9 cellular contexts compared by ENCODE assay signal in the genomic region with DNA sequence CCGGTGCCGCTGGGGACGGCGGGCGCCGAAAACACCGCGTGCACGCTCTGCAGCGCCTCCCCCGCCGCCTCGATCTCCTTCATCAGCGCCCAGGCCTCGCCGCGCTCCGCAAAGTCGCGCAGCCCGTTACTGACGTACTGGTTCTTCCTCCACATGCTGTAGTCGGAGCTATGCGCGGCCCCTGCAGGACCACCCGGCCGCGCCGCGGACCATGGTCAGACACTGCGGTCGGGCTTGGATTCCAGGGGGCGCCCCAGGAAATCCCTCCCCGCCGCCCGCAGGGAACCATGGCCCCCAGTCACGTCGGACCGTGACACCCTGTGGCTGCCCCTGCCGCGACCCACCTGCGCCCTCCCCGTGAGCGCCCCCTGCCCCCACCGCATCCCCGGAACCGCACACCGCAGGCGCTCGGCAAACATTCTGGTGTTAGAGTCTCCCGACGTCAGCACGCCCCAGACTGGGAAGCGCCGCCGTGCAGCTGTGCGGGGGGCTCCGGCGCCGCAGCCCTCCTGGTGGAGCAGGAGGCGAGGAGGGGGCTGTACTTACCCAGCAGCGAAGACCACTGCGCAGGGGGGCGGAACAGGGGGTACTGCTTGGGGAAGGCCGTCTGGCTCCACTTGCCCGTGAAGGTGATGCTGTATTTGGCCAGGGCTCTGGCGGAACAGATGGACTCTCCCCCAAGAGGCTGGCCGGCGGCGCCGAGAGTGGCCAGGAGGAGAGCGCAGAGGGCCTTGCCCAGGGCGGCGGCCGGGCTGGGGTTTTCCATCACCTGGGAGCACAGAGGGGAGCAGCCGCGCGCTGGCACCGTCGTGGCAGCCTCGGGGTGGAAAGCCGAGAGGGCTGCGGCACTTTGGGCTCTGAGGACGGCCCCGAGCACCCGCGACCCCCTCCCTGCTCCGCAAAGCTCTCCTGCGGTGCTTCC. TPM values are rescaled to one million over a fixed set of nuclear protein-coding genes. Genes with fewer than 3 reads are reported as not detected.
DNase-seq lines count a peak whose midpoint lies in the region; ATAC-seq and TF ChIP-seq lines count a peak whose summit lies in the region.
"Had no signal": no experiment of that assay in that cellular context is flagged by ENCODE, and none has a peak within 500 bp of the region (broad histone marks: within the 10 kb centered on the region; RNA-seq: fewer than 3 reads in every experiment).

No MANE protein-coding gene starts in this region.

- H4K20me1 ChIP-seq in SK-N-SH (ENCODE audit: insufficient read depth): no peaks in the 10 kb centered on the region

- intact Hi-C loops in lower lobe of right lung (cut with DNase I): no loop called here

- H3K27me3 Mint-ChIP-seq in stimulated activated naive B cell treated with anti-CD40 and anti-IgM and Interleukin-4, amounts not matched to agents 10 μg/mL and 1 μg/mL and 100 μg/mL, for 72 hours: peaks cover 19 to 42% of the 10 kb centered on the region in 2 donors

- peaks cover 12% of the 10 kb centered on the region for H3K27me3 ChIP-seq in SK-N-SH (ENCODE audit: insufficient read depth)
- H3K27me3 ChIP-seq in lower lobe of right lung (ENCODE audit: low read depth): peaks cover 43% of the 10 kb centered on the region

- H3K4me3 Mint-ChIP-seq in stimulated activated naive B cell treated with anti-CD40 and anti-IgM and Interleukin-4, amounts not matched to agents 10 μg/mL and 1 μg/mL and 100 μg/mL, for 72 hours: peak overlapping the region; percentile 78 to 85

- no peaks in the 10 kb centered on the region for H3K9me2 ChIP-seq in SK-N-SH

- H3K9me3 ChIP-seq in SK-N-SH (no peaks in the 10 kb centered on the region), lower lobe of right lung (no peaks in the 10 kb centered on the region)

- H3K27ac Mint-ChIP-seq in stimulated activated naive B cell treated with anti-CD40 and anti-IgM and Interleukin-4, amounts not matched to agents 10 μg/mL and 1 μg/mL and 100 μg/mL, for 72 hours: peak overlapping the region; percentile 84

- CTCF ChIA-PET in SK-N-SH (lab: Yijun Ruan, JAX): interaction anchor here (0.6 to 1.4 kb wide), 5 partner anchors 21 to 583 kb away, joined by 3 to 6 read pairs (median 3); no protein-coding TSS in a partner anchor

- no peak for ATAC-seq in SK-N-SH treated with all-trans-retinoic acid at 6 μM for 48 hours
- ATAC-seq in lower lobe of right lung: no peak
- ATAC-seq in stimulated activated naive B cell treated with anti-CD40 and anti-IgM and Interleukin-4, amounts not matched to agents 10 μg/mL and 1 μg/mL and 100 μg/mL, for 72 hours (replicated peaks): peak; percentile 28 to 38
- ATAC-seq in HG03439 (IDR thresholded peaks at IDR 0.05; ENCODE audit: unreplicated experiment): no peak

- no peaks in the 10 kb centered on the region for H3K36me3 ChIP-seq in SK-N-SH (replicated peaks in 1 of 2; ENCODE audit: control insufficient read depth in 1 of 2, insufficient read depth in 2 of 2, low read length in 1 of 2)
- peaks cover 6% of the 10 kb centered on the region for H3K36me3 ChIP-seq in lower lobe of right lung

- TF ChIP-seq CTCF in SK-N-SH (IDR thresholded peaks at IDR 0.05): no peak
- TF ChIP-seq CTCF in lower lobe of right lung (IDR thresholded peaks at IDR 0.05): no peak

- no peak overlapping the region for H3K9ac ChIP-seq in SK-N-SH

- H2AFZ ChIP-seq in SK-N-SH (ENCODE audit: low read depth): no peak overlapping the region

- no peak for TF ChIP-seq RAD21 in SK-N-SH (IDR thresholded peaks at IDR 0.05; ENCODE audit: low read length)

- no peaks in the 10 kb centered on the region for H3F3A ChIP-seq in SK-N-SH (replicated peaks; ENCODE audit: insufficient read depth)

- H3K4me3 ChIP-seq in SK-N-SH (ENCODE audit: low read depth in 2 of 2, low read length in 1 of 2) (no peak overlapping the region), lower lobe of right lung (peak overlapping the region; percentile 53)

- 24% methylated on average over 16 of the region's 89 CpGs for WGBS in SK-N-SH (ENCODE audit: low lambda C conversion rate)

- H3K4me1 ChIP-seq in SK-N-SH (ENCODE audit: control insufficient read depth in 1 of 2, insufficient read depth in 2 of 2, low read depth in 1 of 2, low read length in 1 of 2) (peaks cover 0 to 6% of the 10 kb centered on the region in 2 experiments; a peak in 1 of 4 replicates), lower lobe of right lung (peaks cover 43% of the 10 kb centered on the region)

- H3K36me3 Mint-ChIP-seq in stimulated activated naive B cell treated with anti-CD40 and anti-IgM and Interleukin-4, amounts not matched to agents 10 μg/mL and 1 μg/mL and 100 μg/mL, for 72 hours: no peaks in the 10 kb centered on the region

- peaks cover 24 to 43% of the 10 kb centered on the region in 2 donors for H3K4me1 Mint-ChIP-seq in stimulated activated naive B cell treated with anti-CD40 and anti-IgM and Interleukin-4, amounts not matched to agents 10 μg/mL and 1 μg/mL and 100 μg/mL, for 72 hours

- TF ChIP-seq EP300 in SK-N-SH (IDR thresholded peaks at IDR 0.05; ENCODE audit: borderline replicate concordance in 1 of 2, low read depth in 1 of 2, low read length in 1 of 2): no peak

- H3K9me3 Mint-ChIP-seq in stimulated activated naive B cell treated with anti-CD40 and anti-IgM and Interleukin-4, amounts not matched to agents 10 μg/mL and 1 μg/mL and 100 μg/mL, for 72 hours: no peaks in the 10 kb centered on the region

- POLR2A ChIA-PET in SK-N-SH (lab: Yijun Ruan, JAX): no interaction called here

- H3K27ac ChIP-seq in SK-N-SH (ENCODE audit: low read depth in 2 of 2, low read length in 1 of 2) (no peak overlapping the region), lower lobe of right lung (peak overlapping the region; percentile 42)

- no peak overlapping the region for H3K4me2 ChIP-seq in SK-N-SH

- peak; percentile 68 for DNase-seq in SK-N-SH
- DNase-seq in central memory CD4-positive, alpha-beta T cell: peak; percentile 42
- DNase-seq in lower lobe of right lung: no peak
- no peak for DNase-seq in stimulated activated naive B cell treated with anti-CD40 and anti-IgM and Interleukin-4, amounts not matched to agents 10 μg/mL and 1 μg/mL and 100 μg/mL, for 72 hours
- no peak for DNase-seq in HCEC 1CT
- DNase-seq in GDM1 (lab: John Stamatoyannopoulos, UW): no peak

- H3K79me2 ChIP-seq in SK-N-SH (ENCODE audit: insufficient read depth): no peaks in the 10 kb centered on the region

TF ChIP-seq in SK-N-SH, 30 proteins besides CTCF, POLR2A, EP300 and RAD21:
- peak; percentile 85 for TF ChIP-seq EZH2phosphoT487 (IDR thresholded peaks at IDR 0.05; ENCODE audit: borderline replicate concordance, low read depth)
- no peak for TF ChIP-seq TCF12 (IDR thresholded peaks at IDR 0.05)
TF ChIP-seq in SK-N-SH: peak in this region for 1.

TF ChIP-seq in SK-N-SH treated with all-trans-retinoic acid at 6 μM for 48 hours, 23 proteins besides CTCF, POLR2A, EP300 and RAD21:
- TF ChIP-seq GLIS3 (CRISPR knock-in tag; IDR thresholded peaks at IDR 0.05): no peak
- TF ChIP-seq TCF4 (CRISPR knock-in tag; IDR thresholded peaks at IDR 0.05; ENCODE audit: borderline replicate concordance): no peak
- TF ChIP-seq, protein P1, sequence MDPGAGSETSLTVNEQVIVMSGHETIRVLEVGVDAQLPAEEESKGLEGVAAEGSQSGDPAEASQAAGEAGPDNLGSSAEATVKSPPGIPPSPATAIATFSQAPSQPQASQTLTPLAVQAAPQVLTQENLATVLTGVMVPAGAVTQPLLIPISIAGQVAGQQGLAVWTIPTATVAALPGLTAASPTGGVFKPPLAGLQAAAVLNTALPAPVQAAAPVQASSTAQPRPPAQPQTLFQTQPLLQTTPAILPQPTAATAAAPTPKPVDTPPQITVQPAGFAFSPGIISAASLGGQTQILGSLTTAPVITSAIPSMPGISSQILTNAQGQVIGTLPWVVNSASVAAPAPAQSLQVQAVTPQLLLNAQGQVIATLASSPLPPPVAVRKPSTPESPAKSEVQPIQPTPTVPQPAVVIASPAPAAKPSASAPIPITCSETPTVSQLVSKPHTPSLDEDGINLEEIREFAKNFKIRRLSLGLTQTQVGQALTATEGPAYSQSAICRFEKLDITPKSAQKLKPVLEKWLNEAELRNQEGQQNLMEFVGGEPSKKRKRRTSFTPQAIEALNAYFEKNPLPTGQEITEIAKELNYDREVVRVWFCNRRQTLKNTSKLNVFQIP (CRISPR knock-in tag; IDR thresholded peaks at IDR 0.05; ENCODE audit: borderline replicate concordance, low read depth): no peak

RNA-seq across cellular contexts. Expression of a gene that starts 0.8 kb away (rescaled TPM):
- 11.4 and 14.5 TPM in 2 replicates for polyA plus RNA-seq in SK-N-SH (2012; rRNA removed)
- polyA plus RNA-seq in SK-N-SH (2012; cell fraction: cytosol; rRNA removed): 4.0 and 5.2 TPM in 2 replicates
- polyA plus RNA-seq in SK-N-SH (2012; cell fraction: nucleus; rRNA removed): 140 and 311 TPM in 2 replicates
- 32.0 TPM for total RNA-seq in lower lobe of right lung

RNA-seq across cellular contexts. Expression of a gene that starts 58.2 kb away (rescaled TPM):
- polyA plus RNA-seq in SK-N-SH (2012; rRNA removed): 7.0 and 9.3 TPM in 2 replicates
- polyA plus RNA-seq in SK-N-SH (2012; cell fraction: cytosol; rRNA removed): 6.6 and 7.1 TPM in 2 replicates
- polyA plus RNA-seq in SK-N-SH (2012; cell fraction: nucleus; rRNA removed): 21.0 and 25.2 TPM in 2 replicates
- total RNA-seq in lower lobe of right lung: 6.8 TPM
- total RNA-seq: Daoy had no signal

Comparison
In these comparisons a context has a peak if more than half of its experiments do, and no peak if none do; other contexts are left out.
1. DNase-seq: peak in SK-N-SH (single experiment) and central memory CD4-positive, alpha-beta T cell (single experiment); none in lower lobe of right lung (single experiment), stimulated activated naive B cell treated with anti-CD40 and anti-IgM and Interleukin-4, amounts not matched to agents 10 μg/mL and 1 μg/mL and 100 μg/mL, for 72 hours (single experiment), HCEC 1CT (single experiment) and GDM1 (single experiment).
2. ATAC-seq: peak in stimulated activated naive B cell treated with anti-CD40 and anti-IgM and Interleukin-4, amounts not matched to agents 10 μg/mL and 1 μg/mL and 100 μg/mL, for 72 hours (2 of 2); none in SK-N-SH treated with all-trans-retinoic acid at 6 μM for 48 hours (single experiment), lower lobe of right lung (0 of 2) and HG03439 (single experiment).